ENCODE assay signal across 28 cellular contexts in genomic region chr17:6005939-6006338, GRCh38.
"Had no signal": no experiment of that assay in that cellular context is flagged by ENCODE, and none has a peak within 500 bp of the region (broad histone marks: within the 10 kb centered on the region; RNA-seq: fewer than 3 reads in every experiment).

No MANE protein-coding gene starts in this region.

- ATAC-seq: stimulated activated effector memory CD8-positive, alpha-beta T cell treated with anti-CD3 and anti-CD28 coated beads, Interleukin-12 subunit alpha, Interleukin-12 subunit beta, amount 100 ng/mL, for 72 hours; stimulated activated memory B cell treated with anti-CD40 and anti-IgM and Interleukin-4, amounts not matched to agents 10 μg/mL and 1 μg/mL and 100 μg/mL, for 72 hours; stimulated activated naive B cell treated with anti-CD40 and anti-IgM and Interleukin-4, amounts not matched to agents 10 μg/mL and 1 μg/mL and 100 μg/mL, for 72 hours; stimulated activated naive CD8-positive, alpha-beta T cell treated with anti-CD3 and anti-CD28 coated beads, Interleukin-15, amount 100 ng/mL, for 72 hours; stimulated activated naive CD8-positive, alpha-beta T cell treated with anti-CD3 and anti-CD28 coated beads, Interleukin-15, Interleukin-2, amounts not matched to agents 100 U/mL and 50 U/mL, for 24 hours; upper lobe of right lung had no signal

- DNase-seq: stimulated activated CD4-positive, alpha-beta T cell treated with anti-CD3 and anti-CD28 coated beads, Interleukin-2, amount 100 ng/mL, for 48 hours; stimulated activated CD4-positive, alpha-beta T cell treated with anti-CD3 and anti-CD28 coated beads, Interleukin-4, amount 100 ng/mL, for 1 hour; stimulated activated CD4-positive, alpha-beta T cell treated with anti-CD3 and anti-CD28 coated beads, Interleukin-4, amount 100 ng/mL, for 24 hours; stimulated activated CD4-positive, alpha-beta T cell treated with anti-CD3 and anti-CD28 coated beads, Interleukin-4, amount 100 ng/mL, for 4 hours; stimulated activated CD8-positive, alpha-beta memory T cell treated with anti-CD3 and anti-CD28 coated beads, Interleukin-4, amount 100 ng/mL, for 48 hours; stimulated activated naive B cell treated with anti-CD40 and anti-IgM and Interleukin-4, amounts not matched to agents 10 μg/mL and 1 μg/mL and 100 μg/mL, for 72 hours; stimulated activated naive CD4-positive, alpha-beta T cell; stimulated activated naive CD4-positive, alpha-beta T cell treated with Interleukin-2 at 50 U/mL for 16 hours; stimulated activated naive CD8-positive, alpha-beta T cell treated with anti-CD3 and anti-CD28 coated beads, Interleukin-15, amount 100 ng/mL, for 72 hours; stimulated activated naive CD8-positive, alpha-beta T cell treated with anti-CD3 and anti-CD28 coated beads, Interleukin-15, Interleukin-2, amounts not matched to agents 100 U/mL and 50 U/mL, for 24 hours; stomach; substantia nigra; testis; thyroid gland; tibial artery; transverse colon; trophoblast cell; upper lobe of left lung; upper lobe of right lung; uterus had no signal

- H3K36me3 ChIP-seq: stomach, suprapubic skin, thoracic aorta, thyroid gland, tibial artery, tibial nerve, transverse colon, upper lobe of left lung, upper lobe of right lung, uterus, vagina had no signal

- H3K4me3 Mint-ChIP-seq: stimulated activated effector memory CD8-positive, alpha-beta T cell treated with anti-CD3 and anti-CD28 coated beads, Interleukin-12 subunit alpha, Interleukin-12 subunit beta, amount 100 ng/mL, for 72 hours; stimulated activated memory B cell treated with anti-CD40 and anti-IgM and Interleukin-4, amounts not matched to agents 10 μg/mL and 1 μg/mL and 100 μg/mL, for 72 hours; stimulated activated naive B cell treated with anti-CD40 and anti-IgM and Interleukin-4, amounts not matched to agents 10 μg/mL and 1 μg/mL and 100 μg/mL, for 72 hours; stimulated activated naive CD8-positive, alpha-beta T cell treated with anti-CD3 and anti-CD28 coated beads, Interleukin-15, amount 100 ng/mL, for 72 hours; stimulated activated naive CD8-positive, alpha-beta T cell treated with anti-CD3 and anti-CD28 coated beads, Interleukin-15, Interleukin-2, amounts not matched to agents 100 ng/mL and 50 ng/mL, for 24 hours; type B pancreatic cell had no signal

- H3K4me1 Mint-ChIP-seq: stimulated activated effector memory CD8-positive, alpha-beta T cell treated with anti-CD3 and anti-CD28 coated beads, Interleukin-12 subunit alpha, Interleukin-12 subunit beta, amount 100 ng/mL, for 72 hours; stimulated activated memory B cell treated with anti-CD40 and anti-IgM and Interleukin-4, amounts not matched to agents 10 μg/mL and 1 μg/mL and 100 μg/mL, for 72 hours; stimulated activated naive B cell treated with anti-CD40 and anti-IgM and Interleukin-4, amounts not matched to agents 10 μg/mL and 1 μg/mL and 100 μg/mL, for 72 hours; stimulated activated naive CD8-positive, alpha-beta T cell treated with anti-CD3 and anti-CD28 coated beads, Interleukin-15, amount 100 ng/mL, for 72 hours had no signal

- H3K27ac Mint-ChIP-seq: stimulated activated effector memory CD8-positive, alpha-beta T cell treated with anti-CD3 and anti-CD28 coated beads, Interleukin-12 subunit alpha, Interleukin-12 subunit beta, amount 100 ng/mL, for 72 hours; stimulated activated memory B cell treated with anti-CD40 and anti-IgM and Interleukin-4, amounts not matched to agents 10 μg/mL and 1 μg/mL and 100 μg/mL, for 72 hours; stimulated activated naive B cell treated with anti-CD40 and anti-IgM and Interleukin-4, amounts not matched to agents 10 μg/mL and 1 μg/mL and 100 μg/mL, for 72 hours; stimulated activated naive CD8-positive, alpha-beta T cell treated with anti-CD3 and anti-CD28 coated beads, Interleukin-15, Interleukin-2, amounts not matched to agents 100 ng/mL and 50 ng/mL, for 24 hours; type B pancreatic cell had no signal

- H3K36me3 Mint-ChIP-seq: stimulated activated effector memory CD8-positive, alpha-beta T cell treated with anti-CD3 and anti-CD28 coated beads, Interleukin-12 subunit alpha, Interleukin-12 subunit beta, amount 100 ng/mL, for 72 hours; stimulated activated memory B cell treated with anti-CD40 and anti-IgM and Interleukin-4, amounts not matched to agents 10 μg/mL and 1 μg/mL and 100 μg/mL, for 72 hours; stimulated activated naive B cell treated with anti-CD40 and anti-IgM and Interleukin-4, amounts not matched to agents 10 μg/mL and 1 μg/mL and 100 μg/mL, for 72 hours; type B pancreatic cell had no signal

- H3K4me3 ChIP-seq: stomach, suprapubic skin, testis, thoracic aorta, thyroid gland, tibial artery, tibial nerve, transverse colon, upper lobe of left lung, upper lobe of right lung, uterus, vagina had no signal

- H3K9me3 ChIP-seq: stomach, suprapubic skin, testis, thoracic aorta, thyroid gland, tibial artery, tibial nerve, transverse colon, upper lobe of left lung, upper lobe of right lung, uterus, vagina had no signal

- H3K27ac ChIP-seq: stomach, suprapubic skin, testis, thoracic aorta, thyroid gland, tibial artery, tibial nerve, transverse colon, upper lobe of left lung, upper lobe of right lung, uterus, vagina had no signal

- H3K9me3 Mint-ChIP-seq: stimulated activated effector memory CD8-positive, alpha-beta T cell treated with anti-CD3 and anti-CD28 coated beads, Interleukin-12 subunit alpha, Interleukin-12 subunit beta, amount 100 ng/mL, for 72 hours; stimulated activated naive B cell treated with anti-CD40 and anti-IgM and Interleukin-4, amounts not matched to agents 10 μg/mL and 1 μg/mL and 100 μg/mL, for 72 hours; stimulated activated naive CD8-positive, alpha-beta T cell treated with anti-CD3 and anti-CD28 coated beads, Interleukin-15, amount 100 ng/mL, for 72 hours; stimulated activated naive CD8-positive, alpha-beta T cell treated with anti-CD3 and anti-CD28 coated beads, Interleukin-15, Interleukin-2, amounts not matched to agents 100 ng/mL and 50 ng/mL, for 24 hours; type B pancreatic cell had no signal

- H3K27me3 ChIP-seq: stomach, testis, thyroid gland, tibial artery, tibial nerve, transverse colon, upper lobe of left lung, upper lobe of right lung, uterus, vagina had no signal
